ENCODE assay signal across 9 cellular contexts in the genomic region with DNA sequence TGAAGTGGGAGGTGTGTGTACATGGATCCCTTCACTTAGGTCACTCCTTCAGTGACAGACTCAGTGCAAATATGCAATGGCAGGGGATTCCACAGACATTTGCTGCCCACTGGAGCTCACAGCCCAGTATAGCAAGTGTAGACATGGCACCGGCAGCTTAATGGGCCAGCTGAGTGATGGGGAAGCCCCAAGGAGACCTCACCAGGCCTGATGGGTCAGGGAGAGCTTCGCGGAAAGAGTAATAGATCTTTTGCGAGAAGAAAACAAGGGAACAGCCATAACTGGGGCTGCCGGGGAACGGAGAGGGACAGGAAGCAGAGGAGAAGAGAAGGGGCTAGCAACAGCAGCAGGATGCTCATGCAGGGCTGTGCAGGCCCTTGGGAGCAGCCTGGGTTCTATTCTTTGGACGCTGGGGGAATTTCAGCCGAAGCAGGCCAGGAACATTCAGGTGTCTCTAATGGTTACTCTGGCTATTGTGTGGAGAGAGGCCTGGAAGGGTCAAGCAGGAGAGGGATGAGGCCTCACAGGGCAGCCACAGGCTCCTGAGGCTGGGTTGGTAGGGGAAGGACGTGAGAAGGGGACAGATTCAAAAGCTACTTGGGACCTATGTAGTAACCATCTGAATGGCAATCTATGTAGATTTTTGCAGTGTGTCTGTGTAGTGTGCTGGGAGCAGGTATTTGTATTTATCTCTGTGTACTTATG. TPM values are rescaled to one million over a fixed set of nuclear protein-coding genes. Genes with fewer than 3 reads are reported as not detected.
A peak's percentile ranks its signal among the peaks of the same experiment; 100 is the strongest.
DNase-seq lines count a peak whose midpoint lies in the region; ATAC-seq and TF ChIP-seq lines count a peak whose summit lies in the region.
"Had no signal": no experiment of that assay in that cellular context is flagged by ENCODE, and none has a peak within 500 bp of the region (broad histone marks: within the 10 kb centered on the region; RNA-seq: fewer than 3 reads in every experiment).

No MANE protein-coding gene starts in this region.

- TF ChIP-seq EP300 in SK-N-SH (IDR thresholded peaks at IDR 0.05; ENCODE audit: borderline replicate concordance in 1 of 2, low read depth in 1 of 2, low read length in 1 of 2), result no peak

- H3K79me2 ChIP-seq in SK-N-SH (ENCODE audit: insufficient read depth), result peaks cover 27% of the 10 kb centered on the region; the same call in 1 of the 2 replicates

- H3K4me1 Mint-ChIP-seq in effector memory CD8-positive, alpha-beta T cell (ENCODE audit: low read depth in 2 of 2), result peaks cover 64 to 67% of the 10 kb centered on the region in 2 donors
- peaks cover 94% of the 10 kb centered on the region for H3K4me1 Mint-ChIP-seq in stimulated activated naive CD8-positive, alpha-beta T cell treated with anti-CD3 and anti-CD28 coated beads, Interleukin-15, amount 100 ng/mL, for 72 hours

- 89% methylated on average over 9 of the region's 9 CpGs for WGBS in SK-N-SH (ENCODE audit: low lambda C conversion rate)

- no peak overlapping the region for H3K4me2 ChIP-seq in SK-N-SH

- H2AFZ ChIP-seq in SK-N-SH (ENCODE audit: low read depth), result no peak overlapping the region

- peaks cover 60% of the 10 kb centered on the region for H4K20me1 ChIP-seq in SK-N-SH (ENCODE audit: insufficient read depth)

- H3K9me3 ChIP-seq in SK-N-SH, result no peaks in the 10 kb centered on the region

- CTCF ChIA-PET in SK-N-SH (lab: Yijun Ruan, JAX), result interaction anchor here (0.6 to 18.5 kb wide), 26 partner anchors 8 to 1344 kb away, joined by 3 to 673 read pairs (median 8); partner anchors contain the start of gene TCF7

- peaks cover 11 to 17% of the 10 kb centered on the region in 2 experiments; a peak in 3 of 4 replicates for H3K4me1 ChIP-seq in SK-N-SH (ENCODE audit: control insufficient read depth in 1 of 2, insufficient read depth in 2 of 2, low read depth in 1 of 2, low read length in 1 of 2)

- H3K27ac Mint-ChIP-seq in effector memory CD8-positive, alpha-beta T cell, result peak overlapping the region; percentile 95 to 99
- peak overlapping the region; percentile 77 to 83 for H3K27ac Mint-ChIP-seq in stimulated activated naive CD8-positive, alpha-beta T cell treated with anti-CD3 and anti-CD28 coated beads, Interleukin-15, amount 100 ng/mL, for 72 hours

- no peaks in the 10 kb centered on the region for H3K9me2 ChIP-seq in SK-N-SH

- H3K27me3 Mint-ChIP-seq in effector memory CD8-positive, alpha-beta T cell, result no peaks in the 10 kb centered on the region
- H3K27me3 Mint-ChIP-seq in stimulated activated naive CD8-positive, alpha-beta T cell treated with anti-CD3 and anti-CD28 coated beads, Interleukin-15, amount 100 ng/mL, for 72 hours, result no peaks in the 10 kb centered on the region

- ATAC-seq in effector memory CD8-positive, alpha-beta T cell (replicated peaks), result no peak
- ATAC-seq in stimulated activated naive CD8-positive, alpha-beta T cell treated with anti-CD3 and anti-CD28 coated beads, Interleukin-15, amount 100 ng/mL, for 72 hours, result no peak

- H3F3A ChIP-seq in SK-N-SH (replicated peaks; ENCODE audit: insufficient read depth), result peaks cover 4% of the 10 kb centered on the region

- POLR2A ChIA-PET in SK-N-SH (lab: Yijun Ruan, JAX), result interaction anchor here (1.4 to 2.4 kb wide), 3 partner anchors 12 to 102 kb away, joined by 6 to 15 read pairs (median 9); no protein-coding TSS in a partner anchor

- no peaks in the 10 kb centered on the region for H3K27me3 ChIP-seq in SK-N-SH (ENCODE audit: insufficient read depth)

- peak; percentile 63 for TF ChIP-seq RAD21 in SK-N-SH (IDR thresholded peaks at IDR 0.05; ENCODE audit: low read length)

- H3K27ac ChIP-seq in SK-N-SH (ENCODE audit: low read depth in 2 of 2, low read length in 1 of 2), result peak overlapping the region in 1 of 2 experiments; percentile 71; a peak in 2 of 4 replicates

- H3K9me3 Mint-ChIP-seq in effector memory CD8-positive, alpha-beta T cell, result no peaks in the 10 kb centered on the region
- H3K9me3 Mint-ChIP-seq in stimulated activated naive CD8-positive, alpha-beta T cell treated with anti-CD3 and anti-CD28 coated beads, Interleukin-15, amount 100 ng/mL, for 72 hours, result no peaks in the 10 kb centered on the region

- H3K9ac ChIP-seq in SK-N-SH, result no peak overlapping the region

- peak overlapping the region in 1 of 2 donors; percentile 60 for H3K4me3 Mint-ChIP-seq in effector memory CD8-positive, alpha-beta T cell
- H3K4me3 Mint-ChIP-seq in stimulated activated naive CD8-positive, alpha-beta T cell treated with anti-CD3 and anti-CD28 coated beads, Interleukin-15, amount 100 ng/mL, for 72 hours, result no peak overlapping the region

- no peak overlapping the region for H3K4me3 ChIP-seq in SK-N-SH (ENCODE audit: low read depth in 2 of 2, low read length in 1 of 2)

- H3K36me3 ChIP-seq in SK-N-SH (replicated peaks in 1 of 2; ENCODE audit: control insufficient read depth in 1 of 2, insufficient read depth in 2 of 2, low read length in 1 of 2), result peaks cover 16 to 73% of the 10 kb centered on the region in 2 experiments

- TF ChIP-seq CTCF in SK-N-SH (IDR thresholded peaks at IDR 0.05), result peak; percentile 12

- in situ Hi-C loops in G401 (cut with HindIII; ENCODE audit: low sequenced_read_pairs), result no loop called here

- DNase-seq in activated naive CD4-positive, alpha-beta T cell treated with Interleukin-2 at 50 U/mL for 16 hours, result peak; percentile 27
- no peak for DNase-seq in activated naive CD4-positive, alpha-beta T cell (lab: John Stamatoyannopoulos, UW)
- DNase-seq in SK-N-SH (no peak), G401 (ENCODE audit: low spot score) (no peak), HuH-7.5 (ENCODE audit: low spot score) (no peak)
- DNase-seq in effector memory CD8-positive, alpha-beta T cell, result peak in 2 of 3 experiments; percentile 2 to 8
- DNase-seq in stimulated activated naive CD8-positive, alpha-beta T cell treated with anti-CD3 and anti-CD28 coated beads, Interleukin-15, amount 100 ng/mL, for 72 hours, result peak in 1 of 2 donors; percentile 31
- DNase-seq in stimulated activated CD4-positive, alpha-beta T cell treated with anti-CD3 and anti-CD28 coated beads, Interleukin-4, amount 100 ng/mL, for 4 hours, result no peak
- DNase-seq: activated CD4-positive, alpha-beta T cell treated with anti-CD3 and anti-CD28 coated beads for 4 hours had no signal

- peaks cover 100% of the 10 kb centered on the region for H3K36me3 Mint-ChIP-seq in effector memory CD8-positive, alpha-beta T cell (ENCODE audit: insufficient read depth)

TF ChIP-seq in SK-N-SH, 30 proteins besides CTCF, POLR2A, EP300 and RAD21:
- TF ChIP-seq SMC3 (IDR thresholded peaks at IDR 0.05; ENCODE audit: low read depth, low read length) (peak; percentile 38; the same call in 1 of the 2 replicates), FOXM1 (IDR thresholded peaks at IDR 0.05; ENCODE audit: low read depth) (no peak)

RNA-seq across cellular contexts. Expression of gene TCF7, which starts 27.0 kb away (rescaled TPM):
- 2.3 and 2.7 TPM in 2 replicates for polyA plus RNA-seq in SK-N-SH (2012; rRNA removed)
- polyA plus RNA-seq in SK-N-SH (2012; cell fraction: cytosol; rRNA removed), result 1.9 and 2.9 TPM in 2 replicates
- 4.0 and 4.4 TPM in 2 replicates for polyA plus RNA-seq in SK-N-SH (2012; cell fraction: nucleus; rRNA removed)
- 5.0 and 11.1 TPM in 2 replicates for total RNA-seq in G401 (2014; rRNA removed; shearing (Covaris generic))

RNA-seq across cellular contexts. Expression of gene SKP1, which starts 35.3 kb away (rescaled TPM):
- polyA plus RNA-seq in SK-N-SH (2012; rRNA removed), result 407 and 428 TPM in 2 replicates
- polyA plus RNA-seq in SK-N-SH (2012; cell fraction: cytosol; rRNA removed), result 621 and 939 TPM in 2 replicates
- 127 and 233 TPM in 2 replicates for polyA plus RNA-seq in SK-N-SH (2012; cell fraction: nucleus; rRNA removed)
- total RNA-seq in G401 (2014; rRNA removed; shearing (Covaris generic)), result 396 and 436 TPM in 2 replicates

Comparison
In these comparisons a context has a peak if more than half of its experiments do, and no peak if none do; other contexts are left out.
1. DNase-seq: peak in activated naive CD4-positive, alpha-beta T cell treated with Interleukin-2 at 50 U/mL for 16 hours (single experiment) and effector memory CD8-positive, alpha-beta T cell (2 of 3); none in activated naive CD4-positive, alpha-beta T cell (0 of 4), SK-N-SH (single experiment), stimulated activated CD4-positive, alpha-beta T cell treated with anti-CD3 and anti-CD28 coated beads, Interleukin-4, amount 100 ng/mL, for 4 hours (0 of 2), G401 (single experiment) and HuH-7.5 (single experiment).